9 cellular contexts compared by ENCODE assay signal in the genomic region with DNA sequence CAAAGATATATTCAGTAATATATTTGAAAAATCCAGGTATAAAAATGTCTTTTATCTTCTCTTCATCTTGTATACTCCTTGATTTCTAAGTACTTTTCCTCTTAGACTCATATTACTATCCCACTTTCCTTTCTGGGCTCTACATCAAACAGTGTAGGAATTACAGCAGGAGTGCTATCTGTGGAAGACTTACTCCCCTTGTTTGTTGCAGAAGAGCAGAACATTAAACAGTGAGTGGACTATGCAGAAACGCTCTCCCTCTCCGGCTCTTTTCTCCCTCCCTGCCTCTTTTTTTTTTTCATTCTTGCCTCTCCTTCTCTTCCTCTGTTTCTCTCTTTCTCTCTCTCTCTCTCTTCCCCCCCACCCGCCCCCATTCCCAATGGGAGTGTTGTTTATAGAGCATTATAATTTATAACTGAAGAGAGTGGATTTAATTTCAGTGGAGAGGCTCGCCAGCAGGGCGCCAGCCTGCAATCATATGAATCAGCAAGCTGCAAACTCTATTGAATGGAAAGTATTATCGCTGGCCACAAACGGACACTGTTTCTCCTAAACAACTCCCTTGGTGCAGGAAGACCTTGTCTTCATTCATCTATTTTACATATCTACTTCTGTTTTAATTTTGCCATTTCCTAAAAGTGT.
DNase-seq lines count a peak whose midpoint lies in the region; ATAC-seq and FAIRE-seq lines count a peak whose summit lies in the region.
"Had no signal": no experiment of that assay in that cellular context is flagged by ENCODE, and none has a peak within 500 bp of the region (broad histone marks: within the 10 kb centered on the region; RNA-seq: fewer than 3 reads in every experiment).

No MANE protein-coding gene starts in this region.

- no peak overlapping the region for H3K27ac Mint-ChIP-seq in T-cell

- no peaks in the 10 kb centered on the region for H3K9me3 Mint-ChIP-seq in T-cell

- POLR2A ChIA-PET in T-cell (lab: Charles Lee), result no interaction called here

- peak; percentile 64 for FAIRE-seq in HTR-8/SVneo (lab: Jason Lieb, UNC)

- ATAC-seq in sciatic nerve (peak; percentile 84), T-cell (replicated peaks in 1 of 4) (no peak), GM19463 (IDR thresholded peaks at IDR 0.05; ENCODE audit: unreplicated experiment) (no peak), GM21576 (IDR thresholded peaks at IDR 0.05; ENCODE audit: unreplicated experiment) (no peak)
- ATAC-seq: body of pancreas had no signal

- no peaks in the 10 kb centered on the region for H3K27me3 Mint-ChIP-seq in T-cell

- DNase-seq in HTR-8/SVneo (ENCODE audit: insufficient read length, low spot score) (peak; percentile 39), NCI-H748 treated with DMSO at 0.1 percent for 48 hours (lab: John Stamatoyannopoulos, UW) (peak; percentile 29), fibroblast of gingiva (ENCODE audit: low read depth) (peak; percentile 57), sciatic nerve (ENCODE audit: low spot score) (no peak), T-cell (no peak)
- no peak for DNase-seq in activated CD4-positive, alpha-beta T cell treated with anti-CD3 and anti-CD28 coated beads for 4 hours

- H3K4me1 Mint-ChIP-seq in T-cell, result peaks cover 18 to 28% (median 21%) of the 10 kb centered on the region in 3 donors

- no peak overlapping the region for H3K4me3 Mint-ChIP-seq in T-cell

- H3K36me3 Mint-ChIP-seq in T-cell, result peaks cover 7% of the 10 kb centered on the region

- intact Hi-C loops in sciatic nerve (cut with DNase I), result loop anchor here (5.0 kb wide), 1 partner anchor 850 kb away; no protein-coding TSS in a partner anchor

- CTCF ChIA-PET in T-cell (lab: Charles Lee), result no interaction called here

Comparison
In these comparisons a context has a peak if more than half of its experiments do, and no peak if none do; other contexts are left out.
1. DNase-seq: peak in HTR-8/SVneo (single experiment), NCI-H748 treated with DMSO at 0.1 percent for 48 hours (single experiment) and fibroblast of gingiva (single experiment); none in sciatic nerve (single experiment), T-cell (0 of 34) and activated CD4-positive, alpha-beta T cell treated with anti-CD3 and anti-CD28 coated beads for 4 hours (0 of 2).